Comparison of ENCODE assay signal across 12 cellular contexts in genomic region chr11:119365071-119365591, GRCh38. TPM values are rescaled to one million over a fixed set of nuclear protein-coding genes. Genes with fewer than 3 reads are reported as not detected.
DNase-seq lines count a peak whose midpoint lies in the region; ATAC-seq and TF ChIP-seq lines count a peak whose summit lies in the region.
"Had no signal": no experiment of that assay in that cellular context is flagged by ENCODE, and none has a peak within 500 bp of the region (broad histone marks: within the 10 kb centered on the region; RNA-seq: fewer than 3 reads in every experiment).

No MANE protein-coding gene starts in this region.

- no peak for TF ChIP-seq POLR2A in transverse colon (IDR thresholded peaks at IDR 0.05)

- intact Hi-C loops in activated CD4-positive, alpha-beta T cell treated with anti-CD3 and anti-CD28 coated beads, Interleukin-2, amount 10 ng/mL, durations not matched to agents 24 days and 14 days (cut with micrococcal nuclease): no loop called here
- intact Hi-C loops in dorsolateral prefrontal cortex (cut with DNase I) (loop anchor here in 1 of 2 donors (5.0 kb wide), 1 partner anchor 52 kb away; no protein-coding TSS in a partner anchor), transverse colon (cut with DNase I; ENCODE audit: low total_unique reads) (no loop called here)

- DNase-seq in activated CD4-positive, alpha-beta T cell treated with anti-CD3 and anti-CD28 coated beads, Interleukin-2, amount 10 ng/mL, durations not matched to agents 24 days and 14 days: no peak
- DNase-seq in activated CD4-positive, alpha-beta T cell treated with anti-CD3 and anti-CD28 coated beads, Interleukin-2, amount 50 U/mL, for 4 hours: no peak
- DNase-seq in dorsolateral prefrontal cortex: peak in 2 of 10 donors; percentile 62 to 65
- DNase-seq in transverse colon: no peak
- DNase-seq in KBM-7: no peak
- DNase-seq: activated naive CD4-positive, alpha-beta T cell treated with Interleukin-2 at 50 U/mL for 16 hours; GF-D8; NCI-H1694 treated with DMSO at 0.1 percent for 48 hours; PC-9 had no signal

- H3K9me3 ChIP-seq in muscle layer of duodenum (ENCODE audit: control insufficient read depth in 1 of 2, low read length in 2 of 2) (no peaks in the 10 kb centered on the region), transverse colon (no peaks in the 10 kb centered on the region)

- peak overlapping the region; percentile 45 for H3K27ac Mint-ChIP-seq in activated CD4-positive, alpha-beta T cell treated with anti-CD3 and anti-CD28 coated beads, Interleukin-2, amount 10 ng/mL, durations not matched to agents 24 days and 14 days

- H3K36me3 Mint-ChIP-seq in activated CD4-positive, alpha-beta T cell treated with anti-CD3 and anti-CD28 coated beads, Interleukin-2, amount 10 ng/mL, durations not matched to agents 24 days and 14 days (ENCODE audit: low read depth): no peaks in the 10 kb centered on the region

- no peak for TF ChIP-seq EP300 in transverse colon (IDR thresholded peaks at IDR 0.05; ENCODE audit: low read depth)

- peak overlapping the region in 49 of 59 donors; percentile 19 to 77 (median 65) for H3K4me3 ChIP-seq in dorsolateral prefrontal cortex
- H3K4me3 ChIP-seq in muscle layer of duodenum (ENCODE audit: low read depth in 1 of 2, low read length in 2 of 2): peak overlapping the region; percentile 13 to 21
- no peak overlapping the region for H3K4me3 ChIP-seq in transverse colon

- H3K4me1 ChIP-seq in muscle layer of duodenum (ENCODE audit: control insufficient read depth in 1 of 2, insufficient read depth in 2 of 2, low read length in 2 of 2) (peaks cover 38 to 77% of the 10 kb centered on the region in 2 donors), transverse colon (peaks cover 51 to 87% (median 78%) of the 10 kb centered on the region in 4 donors)

- H3K27me3 Mint-ChIP-seq in activated CD4-positive, alpha-beta T cell treated with anti-CD3 and anti-CD28 coated beads, Interleukin-2, amount 10 ng/mL, durations not matched to agents 24 days and 14 days: peaks cover 43% of the 10 kb centered on the region

- H3K9me3 Mint-ChIP-seq in activated CD4-positive, alpha-beta T cell treated with anti-CD3 and anti-CD28 coated beads, Interleukin-2, amount 10 ng/mL, durations not matched to agents 24 days and 14 days: no peaks in the 10 kb centered on the region

- H3K27me3 ChIP-seq in dorsolateral prefrontal cortex (no peaks in the 10 kb centered on the region), muscle layer of duodenum (ENCODE audit: low read depth, low read length) (peaks cover 10% of the 10 kb centered on the region), transverse colon (peaks cover 14% of the 10 kb centered on the region)

- peaks cover 0 to under 1% of the 10 kb centered on the region in 2 donors for H3K36me3 ChIP-seq in muscle layer of duodenum (ENCODE audit: control insufficient read depth in 1 of 2, insufficient read depth in 2 of 2, low read length in 2 of 2)
- H3K36me3 ChIP-seq in transverse colon: no peaks in the 10 kb centered on the region

- TF ChIP-seq CTCF in dorsolateral prefrontal cortex (IDR thresholded peaks at IDR 0.05 in 54 of 56, conservative IDR thresholded peaks at IDR 0.05 in 2 of 56; ENCODE audit: low read depth in 1 of 56, partially characterized antibody in 56 of 56) (no peak), transverse colon (IDR thresholded peaks at IDR 0.05) (no peak)

- 66% methylated on average over 6 of the region's 6 CpGs; no CpG with 5 or more reads in 1 of the 2 donors for WGBS in transverse colon (ENCODE audit: low coverage in 1 of 2), 2 donors

- ATAC-seq in HG02642 (IDR thresholded peaks at IDR 0.05; ENCODE audit: poor library complexity, unreplicated experiment): no peak
- ATAC-seq in GM18520 (IDR thresholded peaks at IDR 0.05; ENCODE audit: unreplicated experiment): no peak

- in situ Hi-C loops in transverse colon (cut with MboI; ENCODE audit: low pct_ligation_motif_present in 1 of 4, low pct_unique_long_range_greater_than_20kb in 1 of 4, low sequenced_read_pairs in 3 of 4) (no loop called here), KBM-7 (cut with MboI; ENCODE audit: low pct_unique_long_range_greater_than_20kb, low sequenced_read_pairs) (no loop called here)

- H3K27ac ChIP-seq in dorsolateral prefrontal cortex (peak overlapping the region in 58 of 59 donors; percentile 20 to 99 (median 92)), muscle layer of duodenum (ENCODE audit: low read length) (peak overlapping the region; percentile 60), transverse colon (peak overlapping the region; percentile 80 to 88 (median 86))
- H3K27ac ChIP-seq: PC-9 had no signal

- H3K4me1 Mint-ChIP-seq in activated CD4-positive, alpha-beta T cell treated with anti-CD3 and anti-CD28 coated beads, Interleukin-2, amount 10 ng/mL, durations not matched to agents 24 days and 14 days: peaks cover 7% of the 10 kb centered on the region

- H3K4me3 Mint-ChIP-seq in activated CD4-positive, alpha-beta T cell treated with anti-CD3 and anti-CD28 coated beads, Interleukin-2, amount 10 ng/mL, durations not matched to agents 24 days and 14 days: peak overlapping the region; percentile 81

RNA-seq across cellular contexts. Expression of gene USP2, which starts 16.4 kb away (rescaled TPM):
- total RNA-seq in activated CD4-positive, alpha-beta T cell treated with anti-CD3 and anti-CD28 coated beads, Interleukin-2, amount 10 ng/mL, durations not matched to agents 24 days and 14 days: 0.09 and 0.35 TPM in 2 replicates
- total RNA-seq in dorsolateral prefrontal cortex (10 to 100 TPM; 32.5 to 68.6 (median 46.7) TPM), transverse colon (10 to 100 TPM in 3 of 4 donors, 1 to 10 TPM in 1; 9.8 to 26.6 (median 22.7) TPM)

RNA-seq across cellular contexts. Expression of gene MFRP, which starts 18.6 kb away (rescaled TPM):
- total RNA-seq in activated CD4-positive, alpha-beta T cell treated with anti-CD3 and anti-CD28 coated beads, Interleukin-2, amount 10 ng/mL, durations not matched to agents 24 days and 14 days: not detected in 2 replicates
- total RNA-seq in dorsolateral prefrontal cortex (under 1 TPM in 1 of 120 experiments, not detected in 119; 0.32 TPM), transverse colon (under 1 TPM in 1 of 4 donors, not detected in 3; 0.32 TPM)
- total RNA-seq: PC-9 had no signal

RNA-seq across cellular contexts. Expression of gene C1QTNF5, which starts 24.4 kb away (rescaled TPM):
- total RNA-seq in activated CD4-positive, alpha-beta T cell treated with anti-CD3 and anti-CD28 coated beads, Interleukin-2, amount 10 ng/mL, durations not matched to agents 24 days and 14 days: not detected in 2 replicates
- total RNA-seq in dorsolateral prefrontal cortex (10 to 100 TPM in 74 of 120 experiments, 1 to 10 TPM in 46; 5.1 to 23.2 (median 10.8) TPM), transverse colon (10 to 100 TPM in 2 of 4 donors, 1 to 10 TPM in 2; 7.6 to 20.5 (median 11.4) TPM)
- total RNA-seq: PC-9 had no signal

RNA-seq across cellular contexts. Expression of gene RNF26, which starts 30.8 kb away (rescaled TPM):
- 26.5 and 26.8 TPM in 2 replicates for total RNA-seq in activated CD4-positive, alpha-beta T cell treated with anti-CD3 and anti-CD28 coated beads, Interleukin-2, amount 10 ng/mL, durations not matched to agents 24 days and 14 days
- total RNA-seq in dorsolateral prefrontal cortex (10 to 100 TPM; 15.9 to 31.2 (median 24.4) TPM), transverse colon (10 to 100 TPM; 10.0 to 27.3 (median 13.9) TPM)

RNA-seq across cellular contexts. Expression of gene MCAM, which starts 48.2 kb away (rescaled TPM):
- 7.5 and 8.1 TPM in 2 replicates for total RNA-seq in activated CD4-positive, alpha-beta T cell treated with anti-CD3 and anti-CD28 coated beads, Interleukin-2, amount 10 ng/mL, durations not matched to agents 24 days and 14 days
- 100 to 1,000 TPM in 2 of 120 experiments, 10 to 100 TPM in 118; 17.4 to 120 (median 43.4) TPM for total RNA-seq in dorsolateral prefrontal cortex
- 100 to 1,000 TPM in 3 of 4 donors, 10 to 100 TPM in 1; 87.4 to 466 (median 150) TPM for total RNA-seq in transverse colon

Comparison
In these comparisons a context has a peak if more than half of its experiments do, and no peak if none do; other contexts are left out.
1. H3K4me3 ChIP-seq: peak in dorsolateral prefrontal cortex (49 of 59) and muscle layer of duodenum (2 of 2); none in transverse colon (0 of 4).
2. Peak in every context shown above with its lines, with median percentiles within 50 percentile points of each other: H3K27ac ChIP-seq.